14 cellular contexts compared by ENCODE assay signal in the genomic region with DNA sequence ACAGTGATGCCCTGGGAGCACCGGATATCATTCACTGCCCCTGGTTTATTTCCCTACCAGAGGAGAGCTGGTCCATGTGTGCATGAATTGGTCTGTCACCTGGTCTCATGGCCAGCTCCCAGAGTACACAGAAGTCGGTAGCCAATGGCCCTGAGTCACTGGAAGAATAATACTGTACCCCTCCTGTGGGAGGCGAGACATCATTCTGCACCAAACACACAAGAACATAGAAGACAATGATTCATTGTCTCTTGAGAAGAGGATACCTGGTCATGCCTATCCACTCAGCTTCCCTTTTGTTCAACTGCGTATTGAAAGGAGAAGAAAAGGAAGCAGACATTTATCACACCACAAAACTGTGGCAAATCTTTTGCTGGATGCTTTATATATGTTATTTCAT.
"Had no signal": no experiment of that assay in that cellular context is flagged by ENCODE, and none has a peak within 500 bp of the region (broad histone marks: within the 10 kb centered on the region; RNA-seq: fewer than 3 reads in every experiment).

No MANE protein-coding gene starts in this region.

- ATAC-seq: body of pancreas; naive thymus-derived CD8-positive, alpha-beta T cell; stimulated activated memory B cell treated with anti-CD40 and anti-IgM and Interleukin-4, amounts not matched to agents 10 μg/mL and 1 μg/mL and 100 μg/mL, for 72 hours had no signal

- H3K27me3 ChIP-seq: body of pancreas, thyroid gland had no signal

- H3K27ac ChIP-seq: body of pancreas, coronary artery, epithelial cell of prostate, parathyroid adenoma, thyroid gland had no signal

- H3K36me3 Mint-ChIP-seq: activated naive CD4-positive, alpha-beta T cell treated with anti-CD3 and anti-CD28 coated beads, Interleukin-2, amount 50 U/mL, for 24 hours; naive thymus-derived CD8-positive, alpha-beta T cell had no signal

- H3K4me1 Mint-ChIP-seq: activated naive CD4-positive, alpha-beta T cell treated with anti-CD3 and anti-CD28 coated beads, Interleukin-2, amount 50 U/mL, for 24 hours; central memory CD8-positive, alpha-beta T cell had no signal

- H3K36me3 ChIP-seq: thyroid gland had no signal

- DNase-seq: activated CD4-positive, alpha-beta T cell treated with anti-CD3 and anti-CD28 coated beads, Interleukin-2, amount 50 U/mL, for 48 hours; activated CD4-positive, CD25-positive, alpha-beta regulatory T cell treated with anti-CD3 and anti-CD28 coated beads, Interleukin-2, amount 50 U/mL, for 72 hours; body of pancreas; effector CD8-positive, alpha-beta T cell; naive thymus-derived CD8-positive, alpha-beta T cell; stimulated activated CD4-positive, alpha-beta T cell treated with anti-CD3 and anti-CD28 coated beads, Interleukin-1b, Interleukin-23, amount 100 ng/mL, for 48 hours; thyroid gland had no signal

- H3K27ac Mint-ChIP-seq: activated naive CD4-positive, alpha-beta T cell treated with anti-CD3 and anti-CD28 coated beads, Interleukin-2, amount 50 U/mL, for 24 hours; activated T-helper 2 cell treated with anti-CD3 and anti-CD28 coated beads, Interferon-gamma antibody, Interleukin-2, Interleukin-4, amounts not matched to agents 10 μg/mL and 5 μg/mL and 100 μg/mL, durations not matched to agents 14 hours and 24 hours and 36 hours; naive thymus-derived CD8-positive, alpha-beta T cell; stimulated activated memory B cell treated with anti-CD40 and anti-IgM and Interleukin-4, amounts not matched to agents 10 μg/mL and 1 μg/mL and 100 μg/mL, for 72 hours had no signal

- H3K4me3 ChIP-seq: body of pancreas, coronary artery, thyroid gland had no signal

- H3K4me3 Mint-ChIP-seq: activated naive CD4-positive, alpha-beta T cell treated with anti-CD3 and anti-CD28 coated beads, Interleukin-2, amount 50 U/mL, for 24 hours; central memory CD8-positive, alpha-beta T cell; naive thymus-derived CD8-positive, alpha-beta T cell; stimulated activated memory B cell treated with anti-CD40 and anti-IgM and Interleukin-4, amounts not matched to agents 10 μg/mL and 1 μg/mL and 100 μg/mL, for 72 hours had no signal

- H3K9me3 Mint-ChIP-seq: activated naive CD4-positive, alpha-beta T cell treated with anti-CD3 and anti-CD28 coated beads, Interleukin-2, amount 50 U/mL, for 24 hours; activated T-helper 2 cell treated with anti-CD3 and anti-CD28 coated beads, Interferon-gamma antibody, Interleukin-2, Interleukin-4, amounts not matched to agents 10 μg/mL and 5 μg/mL and 100 μg/mL, durations not matched to agents 14 hours and 24 hours and 36 hours; central memory CD8-positive, alpha-beta T cell had no signal

- H3K27me3 Mint-ChIP-seq: stimulated activated memory B cell treated with anti-CD40 and anti-IgM and Interleukin-4, amounts not matched to agents 10 μg/mL and 1 μg/mL and 100 μg/mL, for 72 hours had no signal
